ENCODE assay signal across 7 cellular contexts in the genomic region with DNA sequence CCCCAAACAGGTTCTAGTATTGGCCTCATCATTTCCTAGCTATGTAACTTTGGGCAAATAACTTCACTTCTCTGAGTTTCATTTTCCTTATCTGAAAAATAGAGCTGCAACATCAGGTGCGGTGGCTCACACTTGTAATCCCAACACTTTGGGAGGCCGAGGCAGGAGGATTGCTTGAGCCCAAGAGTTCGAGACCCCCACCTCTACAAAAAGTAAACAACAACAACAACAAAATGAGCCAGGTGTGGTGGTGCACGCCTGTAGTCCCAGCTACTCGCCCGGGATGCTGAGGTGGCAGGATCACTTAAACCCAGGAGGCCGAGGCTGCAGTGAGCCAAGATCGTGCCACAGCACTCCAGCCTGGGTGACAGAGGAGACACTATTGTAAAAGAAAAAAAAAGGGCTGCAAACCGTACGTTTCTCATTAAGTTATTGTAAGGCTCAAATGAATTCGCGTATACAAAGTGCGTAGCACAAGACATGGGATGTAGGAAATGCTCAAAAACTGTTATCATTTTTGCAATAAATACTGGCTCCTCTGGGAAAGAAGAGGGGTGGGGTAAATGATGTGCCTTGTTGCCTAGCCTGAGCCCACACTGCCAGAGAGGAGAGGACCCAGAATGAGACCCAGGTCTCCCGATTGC. TPM values are rescaled to one million over a fixed set of nuclear protein-coding genes. Genes with fewer than 3 reads are reported as not detected.
DNase-seq lines count a peak whose midpoint lies in the region; ATAC-seq and TF ChIP-seq lines count a peak whose summit lies in the region.

No MANE protein-coding gene starts in this region.

- H3K4me3 Mint-ChIP-seq in activated naive CD8-positive, alpha-beta T cell treated with anti-CD3 and anti-CD28 coated beads for 36 hours = peak overlapping the region; percentile 87

- peak overlapping the region; percentile 12; the same call in 1 of the 2 replicates for H3K14ac ChIP-seq in IMR-90 (replicated peaks; ENCODE audit: low read depth, low read length)

- TF ChIP-seq EP300 in suprapubic skin (IDR thresholded peaks at IDR 0.05) = no peak

- H3K4me3 ChIP-seq in IMR-90 (ENCODE audit: insufficient read depth, low read depth, low read length) (peak overlapping the region; percentile 73), kidney epithelial cell (ENCODE audit: low read depth, low read length) (peak overlapping the region; percentile 66), suprapubic skin (peak overlapping the region; percentile 74)

- no peak overlapping the region for H2BK5ac ChIP-seq in IMR-90 (ENCODE audit: low read depth, low read length, poor library complexity, severe bottlenecking)

- no peak overlapping the region for H3K18ac ChIP-seq in IMR-90 (ENCODE audit: low read depth, low read length)

- CTCF ChIA-PET in IMR-90 (lab: Yijun Ruan, JAX) = no interaction called here

- POLR2A ChIA-PET in IMR-90 (lab: Charles Lee; ENCODE audit: unreplicated experiment) = no interaction called here

- H3K9me3 Mint-ChIP-seq in activated naive CD8-positive, alpha-beta T cell treated with anti-CD3 and anti-CD28 coated beads for 36 hours = no peaks in the 10 kb centered on the region

- H3K23ac ChIP-seq in IMR-90 (ENCODE audit: low read depth, low read length) = peak overlapping the region; percentile 41; the same call in 1 of the 2 replicates

- peak overlapping the region; percentile 100 for H3K4me2 ChIP-seq in IMR-90 (ENCODE audit: low read depth, low read length)

- 20% methylated on average over 1 of the region's 14 CpGs; no CpG with 5 or more reads in 1 of the 2 experiments for WGBS in IMR-90 (ENCODE audit: extremely low coverage in 2 of 2, insufficient read length in 1 of 2), 2 experiments
- WGBS in suprapubic skin = 77% methylated on average over 14 of the region's 14 CpGs

- no peak overlapping the region; the same call in 2 of the 3 replicates for H2BK15ac ChIP-seq in IMR-90 (ENCODE audit: low read depth, low read length)

- ATAC-seq in IMR-90 (ENCODE audit: low read depth) (no peak), GM21381 (IDR thresholded peaks at IDR 0.05; ENCODE audit: unreplicated experiment) (no peak), GM18858 (IDR thresholded peaks at IDR 0.05; ENCODE audit: unreplicated experiment) (no peak)

- TF ChIP-seq RAD21 in IMR-90 (IDR thresholded peaks at IDR 0.05; ENCODE audit: low read length) = no peak

- H3K9me1 ChIP-seq in IMR-90 (ENCODE audit: insufficient read depth, low read length) = peaks cover 12% of the 10 kb centered on the region

- in situ Hi-C loops in IMR-90 (cut with MboI; ENCODE audit: low sequenced_read_pairs) = no loop called here

- peak overlapping the region in 1 of 2 experiments; percentile 35; a peak in 1 of 4 replicates for H4K8ac ChIP-seq in IMR-90 (ENCODE audit: low read depth in 2 of 2, low read length in 2 of 2)

- no peak overlapping the region for H3K56ac ChIP-seq in IMR-90 (ENCODE audit: extremely low read depth, insufficient read depth, low read length)

- peak overlapping the region; percentile 59 for H2AK9ac ChIP-seq in IMR-90 (replicated peaks; ENCODE audit: low read depth, low read length, poor library complexity)

- no peak overlapping the region for H4K91ac ChIP-seq in IMR-90 (ENCODE audit: insufficient read depth, low read depth, low read length)

- no peak overlapping the region for H2BK20ac ChIP-seq in IMR-90 (ENCODE audit: low read depth, low read length)

- TF ChIP-seq CTCF in IMR-90 (conservative IDR thresholded peaks at IDR 0.05; ENCODE audit: low read depth, low read length) = no peak
- no peak for TF ChIP-seq CTCF in kidney epithelial cell (IDR thresholded peaks at IDR 0.05; ENCODE audit: insufficient read depth, low read length, poor library complexity, severe bottlenecking)
- no peak for TF ChIP-seq CTCF in suprapubic skin (IDR thresholded peaks at IDR 0.05)

- H2AK5ac ChIP-seq in IMR-90 (ENCODE audit: low read depth, low read length) = peak overlapping the region; percentile 11; the same call in 1 of the 2 replicates

- peak overlapping the region; percentile 93 for H3K27ac Mint-ChIP-seq in activated naive CD8-positive, alpha-beta T cell treated with anti-CD3 and anti-CD28 coated beads for 36 hours

- no TSS peak for BruUV-seq in IMR-90 (replicated peaks; lab: Mats Ljungman, UMichigan)

- H4K5ac ChIP-seq in IMR-90 (ENCODE audit: low read depth, low read length) = peak overlapping the region; percentile 11; the same call in 1 of the 2 replicates

- peaks cover 6% of the 10 kb centered on the region; the same call in 1 of the 2 replicates for H4K20me1 ChIP-seq in IMR-90 (ENCODE audit: insufficient read depth, low read length)

- H3K4ac ChIP-seq in IMR-90 (ENCODE audit: low read depth, low read length) = peak overlapping the region; percentile 11; the same call in 1 of the 2 replicates

- H2BK120ac ChIP-seq in IMR-90 (ENCODE audit: low read depth, low read length) = no peak overlapping the region

- no peak overlapping the region for H2AFZ ChIP-seq in IMR-90 (replicated peaks; ENCODE audit: low read length, poor library complexity)

- no peaks in the 10 kb centered on the region for H3K27me3 Mint-ChIP-seq in activated naive CD8-positive, alpha-beta T cell treated with anti-CD3 and anti-CD28 coated beads for 36 hours

- intact Hi-C loops in IMR-90 (cut with micrococcal nuclease) = loop anchor here (5.0 kb wide), 1 partner anchor 385 kb away; no protein-coding TSS in a partner anchor

- H3K4me1 Mint-ChIP-seq in activated naive CD8-positive, alpha-beta T cell treated with anti-CD3 and anti-CD28 coated beads for 36 hours = peaks cover 25% of the 10 kb centered on the region

- peak overlapping the region; percentile 49 for H3K9ac ChIP-seq in IMR-90 (ENCODE audit: low read depth, low read length)

- H3K36me3 ChIP-seq in IMR-90 (ENCODE audit: control insufficient read depth, insufficient read depth, low read length) (peaks cover 2% of the 10 kb centered on the region), kidney epithelial cell (ENCODE audit: control insufficient read depth, insufficient read depth, low read length) (peaks cover 1% of the 10 kb centered on the region), suprapubic skin (peaks cover 5% of the 10 kb centered on the region)

- H3K27me3 ChIP-seq in IMR-90 (ENCODE audit: control insufficient read depth, insufficient read depth, low read length) (no peaks in the 10 kb centered on the region), kidney epithelial cell (ENCODE audit: control insufficient read depth, insufficient read depth, low read length) (no peaks in the 10 kb centered on the region), suprapubic skin (no peaks in the 10 kb centered on the region)

- H3K36me3 Mint-ChIP-seq in activated naive CD8-positive, alpha-beta T cell treated with anti-CD3 and anti-CD28 coated beads for 36 hours = peaks cover 6% of the 10 kb centered on the region

- H3K4me1 ChIP-seq in IMR-90 (ENCODE audit: control insufficient read depth, insufficient read depth, low read length) (peaks cover 10% of the 10 kb centered on the region), suprapubic skin (peaks cover 29% of the 10 kb centered on the region)

- H3K27ac ChIP-seq in IMR-90 (ENCODE audit: insufficient read depth, low read length) (peak overlapping the region; percentile 66), suprapubic skin (no peak overlapping the region)

- peaks cover 16 to 37% of the 10 kb centered on the region in 2 experiments for H3K79me1 ChIP-seq in IMR-90 (ENCODE audit: low read depth in 1 of 2, low read length in 2 of 2)

- TF ChIP-seq POLR2A in IMR-90 (IDR thresholded peaks at IDR 0.05; ENCODE audit: low read depth, low read length) = no peak
- no peak for TF ChIP-seq POLR2A in suprapubic skin (IDR thresholded peaks at IDR 0.05)

- DNase-seq in IMR-90 (no peak), kidney epithelial cell (ENCODE audit: low read depth) (no peak), suprapubic skin (ENCODE audit: low spot score in 2 of 2) (no peak), DMS53 treated with DMSO at 0.1 percent for 48 hours (lab: John Stamatoyannopoulos, UW; ENCODE audit: unreplicated experiment) (no peak)
- DNase-seq in activated naive CD8-positive, alpha-beta T cell treated with anti-CD3 and anti-CD28 coated beads for 36 hours = no peak

- dilution Hi-C loops in IMR-90 (cut with HindIII; ENCODE audit: low sequenced_read_pairs, unreplicated experiment) = no loop called here

- H3K9me3 ChIP-seq in IMR-90 (ENCODE audit: control insufficient read depth, insufficient read depth, low read length) (no peaks in the 10 kb centered on the region), suprapubic skin (no peaks in the 10 kb centered on the region)

TF ChIP-seq in IMR-90, 13 proteins besides CTCF, POLR2A, EP300 and RAD21 (continues in another document):
- TF ChIP-seq CEBPB (IDR thresholded peaks at IDR 0.05; ENCODE audit: low read depth, low read length) (no peak), RCOR1 (IDR thresholded peaks at IDR 0.05; ENCODE audit: insufficient replicate concordance, low read length) (no peak), BHLHE40 (IDR thresholded peaks at IDR 0.05; ENCODE audit: low read depth, low read length) (no peak), RFX5 (IDR thresholded peaks at IDR 0.05; ENCODE audit: low read depth, low read length) (no peak)

RNA-seq across cellular contexts. Expression of a gene that starts 0.9 kb away (rescaled TPM):
- total RNA-seq in IMR-90 (2012; rRNA removed) (5.0 and 6.7 TPM in 2 replicates), kidney epithelial cell (8.8 and 14.5 TPM in 2 replicates), suprapubic skin (10 to 100 TPM in 3 of 4 donors, 1 to 10 TPM in 1; 7.9 to 16.2 (median 10.6) TPM)
- polyA plus RNA-seq in IMR-90 (2012; rRNA removed) = 6.2 and 7.1 TPM in 2 replicates
- 5.0 and 10.8 TPM in 2 replicates for polyA plus RNA-seq in IMR-90 (2012; cell fraction: cytosol; rRNA removed)
- 8.1 and 15.5 TPM in 2 replicates for polyA plus RNA-seq in IMR-90 (2012; cell fraction: nucleus; rRNA removed; ENCODE audit: low replicate concordance)
- total RNA-seq in activated naive CD8-positive, alpha-beta T cell treated with anti-CD3 and anti-CD28 coated beads for 36 hours = 1 to 10 TPM; 6.6 to 7.3 TPM

RNA-seq across cellular contexts. Expression of a gene that starts 48.2 kb away (rescaled TPM):
- total RNA-seq in IMR-90 (2012; rRNA removed) = 364 and 449 TPM in 2 replicates
- polyA plus RNA-seq in IMR-90 (2012; rRNA removed) = 299 and 308 TPM in 2 replicates
- polyA plus RNA-seq in IMR-90 (2012; cell fraction: cytosol; rRNA removed) = 51.0 and 243 TPM in 2 replicates
- 516 and 695 TPM in 2 replicates for polyA plus RNA-seq in IMR-90 (2012; cell fraction: nucleus; rRNA removed; ENCODE audit: low replicate concordance)
- total RNA-seq in activated naive CD8-positive, alpha-beta T cell treated with anti-CD3 and anti-CD28 coated beads for 36 hours = 10 to 100 TPM; 36.8 to 43.6 TPM
- total RNA-seq in kidney epithelial cell = 40.6 and 73.8 TPM in 2 replicates
- 100 to 1,000 TPM; 104 to 161 (median 114) TPM for total RNA-seq in suprapubic skin

RNA-seq across cellular contexts. Expression of a gene that starts 51.3 kb away (rescaled TPM):
- total RNA-seq in IMR-90 (2012; rRNA removed) (60.5 and 71.9 TPM in 2 replicates), kidney epithelial cell (20.3 and 23.8 TPM in 2 replicates), suprapubic skin (10 to 100 TPM; 19.4 to 60.6 (median 35.0) TPM)
- polyA plus RNA-seq in IMR-90 (2012; rRNA removed) = 43.0 and 48.0 TPM in 2 replicates
- polyA plus RNA-seq in IMR-90 (2012; cell fraction: cytosol; rRNA removed) = 20.8 and 21.1 TPM in 2 replicates
- polyA plus RNA-seq in IMR-90 (2012; cell fraction: nucleus; rRNA removed; ENCODE audit: low replicate concordance) = 42.7 and 138 TPM in 2 replicates
- 10 to 100 TPM; 50.6 to 51.0 TPM for total RNA-seq in activated naive CD8-positive, alpha-beta T cell treated with anti-CD3 and anti-CD28 coated beads for 36 hours
